In genomic region chr12:103840399-103840880, GRCh38 we compare ENCODE assay signal across 8 cellular contexts. TPM values are rescaled to one million over a fixed set of nuclear protein-coding genes. Genes with fewer than 3 reads are reported as not detected.
DNase-seq lines count a peak whose midpoint lies in the region; ATAC-seq and TF ChIP-seq lines count a peak whose summit lies in the region.

No MANE protein-coding gene starts in this region.

- H3K4me1 Mint-ChIP-seq in dendritic cell treated with granulocyte-macrophage colony-stimulating factor and Interleukin-4, amounts not matched to agents 40 ng/mL and 50 ng/mL, for 4 days (ENCODE audit: low read depth) = peaks cover 38% of the 10 kb centered on the region

- H3K4me1 ChIP-seq in cardiac muscle cell (ENCODE audit: low read depth) (no peaks in the 10 kb centered on the region), mucosa of descending colon (ENCODE audit: low read depth) (peaks cover 18% of the 10 kb centered on the region), testis (peaks cover 4% of the 10 kb centered on the region)

- H3K27me3 ChIP-seq in cardiac muscle cell (peaks cover 11% of the 10 kb centered on the region), testis (no peaks in the 10 kb centered on the region)

- no peaks in the 10 kb centered on the region for H3K9me3 Mint-ChIP-seq in dendritic cell treated with granulocyte-macrophage colony-stimulating factor and Interleukin-4, amounts not matched to agents 40 ng/mL and 50 ng/mL, for 4 days

- peak overlapping the region; percentile 53 for H3K4me3 ChIP-seq in cardiac muscle cell
- peak overlapping the region; percentile 15 for H3K4me3 ChIP-seq in mucosa of descending colon
- peak overlapping the region; percentile 80 to 82 for H3K4me3 ChIP-seq in testis

- no peaks in the 10 kb centered on the region for H3K36me3 ChIP-seq in cardiac muscle cell
- H3K36me3 ChIP-seq in mucosa of descending colon (ENCODE audit: low read depth) = no peaks in the 10 kb centered on the region
- no peaks in the 10 kb centered on the region for H3K36me3 ChIP-seq in testis (ENCODE audit: low read depth, missing control alignments)

- DNase-seq in cardiac muscle cell (ENCODE audit: low read depth in 1 of 2, low spot score in 1 of 2) (peak in 1 of 2 donors; percentile 25), cardiac septum (ENCODE audit: low spot score) (no peak), SK-N-DZ (ENCODE audit: low spot score) (peak; percentile 15), mucosa of descending colon (peak in 2 of 3 donors; percentile 30 to 69), testis (peak; percentile 32), iPS-NIHi11 (ENCODE audit: low spot score) (no peak)

- peaks cover 9% of the 10 kb centered on the region for H3K27me3 Mint-ChIP-seq in dendritic cell treated with granulocyte-macrophage colony-stimulating factor and Interleukin-4, amounts not matched to agents 40 ng/mL and 50 ng/mL, for 4 days

- WGBS in testis, 2 donors = 0 to 2% methylated on average over 8 to 29 of the region's 29 CpGs

- H3K4me3 Mint-ChIP-seq in dendritic cell treated with granulocyte-macrophage colony-stimulating factor and Interleukin-4, amounts not matched to agents 40 ng/mL and 50 ng/mL, for 4 days = peak overlapping the region; percentile 83

- ATAC-seq in HG02970 (IDR thresholded peaks at IDR 0.05; ENCODE audit: low FRiP score, unreplicated experiment) = peak; percentile 24
- peak; percentile 18 for ATAC-seq in mucosa of descending colon

- H3K9me3 ChIP-seq in cardiac muscle cell (ENCODE audit: low read depth) = no peaks in the 10 kb centered on the region
- no peaks in the 10 kb centered on the region for H3K9me3 ChIP-seq in mucosa of descending colon
- no peaks in the 10 kb centered on the region for H3K9me3 ChIP-seq in testis

- H3K27ac ChIP-seq in cardiac muscle cell (no peak overlapping the region), testis (peak overlapping the region in 1 of 2 donors; percentile 20)

- no peak for TF ChIP-seq POLR2A in testis (IDR thresholded peaks at IDR 0.05)

- TF ChIP-seq CTCF in cardiac muscle cell (IDR thresholded peaks at IDR 0.05; ENCODE audit: low read depth, low read length) = no peak
- TF ChIP-seq CTCF in mucosa of descending colon (IDR thresholded peaks at IDR 0.05) = no peak
- no peak for TF ChIP-seq CTCF in testis (IDR thresholded peaks at IDR 0.05)

- H3K27ac Mint-ChIP-seq in dendritic cell treated with granulocyte-macrophage colony-stimulating factor and Interleukin-4, amounts not matched to agents 40 ng/mL and 50 ng/mL, for 4 days = peak overlapping the region; percentile 81

- intact Hi-C loops in cardiac septum (cut with DNase I) = no loop called here
- intact Hi-C loops in dendritic cell treated with granulocyte-macrophage colony-stimulating factor and Interleukin-4, amounts not matched to agents 40 ng/mL and 50 ng/mL, for 4 days (cut with micrococcal nuclease) = no loop called here
- intact Hi-C loops in mucosa of descending colon (cut with DNase I, micrococcal nuclease) = no loop called here
- intact Hi-C loops in testis (cut with DNase I; ENCODE audit: low total_unique reads) = no loop called here

- H3K36me3 Mint-ChIP-seq in dendritic cell treated with granulocyte-macrophage colony-stimulating factor and Interleukin-4, amounts not matched to agents 40 ng/mL and 50 ng/mL, for 4 days (ENCODE audit: low read depth) = peaks cover 7% of the 10 kb centered on the region

RNA-seq across cellular contexts. Expression of gene NT5DC3, which starts 0.6 kb away (rescaled TPM):
- total RNA-seq in cardiac muscle cell (0.95 and 1.8 TPM in 2 replicates), cardiac septum (4.7 TPM), mucosa of descending colon (100 to 1,000 TPM in 1 of 3 donors, 10 to 100 TPM in 2; 13.7 to 283 (median 18.0) TPM), testis (10 to 100 TPM; 16.1 to 25.4 TPM)
- polyA plus RNA-seq in cardiac muscle cell (0.90 and 0.91 TPM in 2 replicates), testis (ENCODE audit: insufficient read depth, low read depth, low replicate concordance) (5.7 TPM)
- 10.6 and 12.0 TPM in 2 replicates for polyA plus RNA-seq in SK-N-DZ (2014; cell fraction: cytosol; rRNA removed)
- polyA plus RNA-seq in SK-N-DZ (2014; cell fraction: nucleus; rRNA removed) = 14.7 and 25.0 TPM in 2 replicates

Comparison
In these comparisons a context has a peak if more than half of its experiments do, and no peak if none do; other contexts are left out.
1. DNase-seq: peak in SK-N-DZ (single experiment), mucosa of descending colon (2 of 3) and testis (single experiment); none in cardiac septum (single experiment) and iPS-NIHi11 (single experiment).
2. H3K4me3 ChIP-seq: peak in every context shown above with its lines; median percentile 81 in testis; 53 in cardiac muscle cell; 15 in mucosa of descending colon.